Comparison of ENCODE assay signal across 8 cellular contexts in the genomic region with DNA sequence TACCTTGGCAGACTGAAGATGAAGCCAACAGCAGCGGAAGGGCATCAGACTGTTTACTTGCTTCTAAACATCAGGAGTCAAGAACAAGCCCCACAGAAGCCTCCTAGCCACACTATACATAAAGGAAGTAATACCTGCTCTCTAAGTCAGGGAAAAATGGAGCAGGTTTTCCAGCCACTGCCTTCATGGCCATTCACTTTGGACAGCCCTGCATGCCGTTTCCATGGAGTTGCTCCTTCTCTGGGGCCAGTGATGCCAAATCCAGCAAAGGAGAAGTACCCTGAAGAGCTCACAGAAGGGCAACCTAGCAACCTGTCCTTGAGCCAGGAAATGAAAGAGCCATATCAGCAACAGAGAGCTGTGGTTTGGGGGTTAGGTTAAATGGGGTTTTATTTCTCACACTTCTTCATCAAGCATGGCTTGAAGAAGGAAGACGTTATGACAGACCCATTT. TPM values are rescaled to one million over a fixed set of nuclear protein-coding genes. Genes with fewer than 3 reads are reported as not detected.
DNase-seq lines count a peak whose midpoint lies in the region; ATAC-seq and TF ChIP-seq lines count a peak whose summit lies in the region.
"Not testable (repeated sequence)": the region's sequence is repeated elsewhere in the genome, so short reads cannot be mapped to it uniquely, and the experiment has no call there.

No MANE protein-coding gene starts in this region.

- H3K36me3 Mint-ChIP-seq in activated CD8-positive, alpha-beta T cell treated with anti-CD3 and anti-CD28 coated beads for 36 hours (ENCODE audit: low read depth); central memory CD8-positive, alpha-beta T cell (ENCODE audit: insufficient read depth); stimulated activated memory B cell treated with anti-CD40 and anti-IgM and Interleukin-4, amounts not matched to agents 10 μg/mL and 1 μg/mL and 100 μg/mL, for 72 hours: not testable (repeated sequence)

- H3K27ac Mint-ChIP-seq in activated CD8-positive, alpha-beta T cell treated with anti-CD3 and anti-CD28 coated beads for 36 hours, result peak overlapping the region; percentile 83
- peak overlapping the region; percentile 90 for H3K27ac Mint-ChIP-seq in central memory CD8-positive, alpha-beta T cell (ENCODE audit: low read depth)
- H3K27ac Mint-ChIP-seq in stimulated activated memory B cell treated with anti-CD40 and anti-IgM and Interleukin-4, amounts not matched to agents 10 μg/mL and 1 μg/mL and 100 μg/mL, for 72 hours, result not testable (repeated sequence)

- H3K4me3 Mint-ChIP-seq in activated CD8-positive, alpha-beta T cell treated with anti-CD3 and anti-CD28 coated beads for 36 hours, result peak overlapping the region; percentile 81
- H3K4me3 Mint-ChIP-seq in central memory CD8-positive, alpha-beta T cell, result peak overlapping the region; percentile 94
- H3K4me3 Mint-ChIP-seq in stimulated activated memory B cell treated with anti-CD40 and anti-IgM and Interleukin-4, amounts not matched to agents 10 μg/mL and 1 μg/mL and 100 μg/mL, for 72 hours, result not testable (repeated sequence)

- CTCF ChIA-PET in activated CD8-positive, alpha-beta T cell treated with anti-CD3 and anti-CD28 coated beads for 36 hours (lab: Charles Lee), result interaction anchor here (5.7 kb wide), 1 partner anchor 26 kb away, joined by 35 read pairs; no protein-coding TSS in a partner anchor

- DNase-seq in GM12865 (ENCODE audit: low read depth) (peak; percentile 25), NCI-H1092 (lab: John Stamatoyannopoulos, UW) (peak; percentile 40)
- DNase-seq in activated CD8-positive, alpha-beta T cell treated with anti-CD3 and anti-CD28 coated beads for 36 hours, result peak; percentile 11
- DNase-seq in central memory CD8-positive, alpha-beta T cell (ENCODE audit: low spot score in 2 of 2), result peak in 1 of 2 donors; percentile 49

- H3K4me3 ChIP-seq in GM12865 (ENCODE audit: low read depth, low read length), result not testable (repeated sequence)

- not testable (repeated sequence) for H3K27me3 Mint-ChIP-seq in activated CD8-positive, alpha-beta T cell treated with anti-CD3 and anti-CD28 coated beads for 36 hours; central memory CD8-positive, alpha-beta T cell; stimulated activated memory B cell treated with anti-CD40 and anti-IgM and Interleukin-4, amounts not matched to agents 10 μg/mL and 1 μg/mL and 100 μg/mL, for 72 hours

- not testable (repeated sequence) for TF ChIP-seq CTCF in GM12865 (IDR thresholded peaks at IDR 0.05; ENCODE audit: insufficient read depth, low read depth, low read length, missing control alignments); activated CD8-positive, alpha-beta T cell treated with anti-CD3 and anti-CD28 coated beads for 36 hours (IDR thresholded peaks at IDR 0.05)

- H3K4me1 Mint-ChIP-seq in activated CD8-positive, alpha-beta T cell treated with anti-CD3 and anti-CD28 coated beads for 36 hours (ENCODE audit: low read depth), result peaks cover 53% of the 10 kb centered on the region
- H3K4me1 Mint-ChIP-seq in central memory CD8-positive, alpha-beta T cell, result peaks cover 61% of the 10 kb centered on the region
- peaks cover 17% of the 10 kb centered on the region for H3K4me1 Mint-ChIP-seq in stimulated activated memory B cell treated with anti-CD40 and anti-IgM and Interleukin-4, amounts not matched to agents 10 μg/mL and 1 μg/mL and 100 μg/mL, for 72 hours

- ATAC-seq in GM19351 (IDR thresholded peaks at IDR 0.05; ENCODE audit: unreplicated experiment) (peak; percentile 48), HG02610 (IDR thresholded peaks at IDR 0.05; ENCODE audit: unreplicated experiment) (peak; percentile 42), HG03159 (IDR thresholded peaks at IDR 0.05; ENCODE audit: unreplicated experiment) (peak; percentile 44)
- peak; percentile 50 for ATAC-seq in activated CD8-positive, alpha-beta T cell treated with anti-CD3 and anti-CD28 coated beads for 36 hours
- peak; percentile 73 for ATAC-seq in central memory CD8-positive, alpha-beta T cell (replicated peaks; ENCODE audit: extremely low read depth, poor library complexity, severe bottlenecking)
- ATAC-seq in stimulated activated memory B cell treated with anti-CD40 and anti-IgM and Interleukin-4, amounts not matched to agents 10 μg/mL and 1 μg/mL and 100 μg/mL, for 72 hours, result peak; percentile 31

- not testable (repeated sequence) for H3K9me3 Mint-ChIP-seq in activated CD8-positive, alpha-beta T cell treated with anti-CD3 and anti-CD28 coated beads for 36 hours; central memory CD8-positive, alpha-beta T cell; stimulated activated memory B cell treated with anti-CD40 and anti-IgM and Interleukin-4, amounts not matched to agents 10 μg/mL and 1 μg/mL and 100 μg/mL, for 72 hours

- intact Hi-C loops in activated CD8-positive, alpha-beta T cell treated with anti-CD3 and anti-CD28 coated beads for 36 hours (cut with micrococcal nuclease), result not testable (repeated sequence)

- POLR2A ChIA-PET in activated CD8-positive, alpha-beta T cell treated with anti-CD3 and anti-CD28 coated beads for 36 hours (lab: Charles Lee), result interaction anchor here (0.6 to 1.5 kb wide), 2 partner anchors 7 to 47 kb away, joined by 3 to 4 read pairs; partner anchors contain the start of gene SLC25A53

RNA-seq across cellular contexts. Expression of gene ZCCHC18, which starts 1.8 kb away (rescaled TPM):
- 1 to 10 TPM; 1.5 to 2.6 TPM for total RNA-seq in activated CD8-positive, alpha-beta T cell treated with anti-CD3 and anti-CD28 coated beads for 36 hours

RNA-seq across cellular contexts. Expression of gene TMSB15C, which starts 34.5 kb away (rescaled TPM):
- total RNA-seq in activated CD8-positive, alpha-beta T cell treated with anti-CD3 and anti-CD28 coated beads for 36 hours, result 1 to 10 TPM; 2.0 to 3.9 TPM

RNA-seq across cellular contexts. Expression of gene SLC25A53, which starts 46.3 kb away (rescaled TPM):
- 1 to 10 TPM; 4.4 to 4.7 TPM for total RNA-seq in activated CD8-positive, alpha-beta T cell treated with anti-CD3 and anti-CD28 coated beads for 36 hours

RNA-seq across cellular contexts. Expression of gene FAM199X, which starts 55.7 kb away (rescaled TPM):
- total RNA-seq in activated CD8-positive, alpha-beta T cell treated with anti-CD3 and anti-CD28 coated beads for 36 hours, result 1 to 10 TPM; 6.9 to 8.0 TPM
